10 cellular contexts compared by ENCODE assay signal in genomic region chr6:156279306-156279969, GRCh38.
DNase-seq lines count a peak whose midpoint lies in the region; ATAC-seq and TF ChIP-seq lines count a peak whose summit lies in the region.
"Had no signal": no experiment of that assay in that cellular context is flagged by ENCODE, and none has a peak within 500 bp of the region (broad histone marks: within the 10 kb centered on the region; RNA-seq: fewer than 3 reads in every experiment).

No MANE protein-coding gene starts in this region.

- H2AFZ ChIP-seq in mesenchymal stem cell (ENCODE audit: low read depth, low read length): no peak overlapping the region

- H4K8ac ChIP-seq in mesenchymal stem cell (ENCODE audit: low read length): no peak overlapping the region

- peak; percentile 4 for DNase-seq in NCI-H1092 (lab: John Stamatoyannopoulos, UW)
- peak; percentile 1 for DNase-seq in mesenchymal stem cell
- no peak for DNase-seq in ascending aorta (ENCODE audit: low spot score in 2 of 2)
- DNase-seq in erythroblast (lab: John Stamatoyannopoulos, UW): no peak
- no peak for DNase-seq in amniotic stem cell (lab: John Stamatoyannopoulos, UW)
- no peak for DNase-seq in activated CD4-positive, alpha-beta memory T cell treated with anti-CD3 and anti-CD28 coated beads for 36 hours
- DNase-seq: foreskin fibroblast, upper lobe of left lung had no signal

- H3K4me2 ChIP-seq in mesenchymal stem cell (ENCODE audit: low read length, poor library complexity, severe bottlenecking): no peak overlapping the region

- no peak overlapping the region for H3K4me3 ChIP-seq in mesenchymal stem cell (ENCODE audit: insufficient read depth in 1 of 2, low read depth in 1 of 2, low read length in 2 of 2)
- H3K4me3 ChIP-seq in ascending aorta: no peak overlapping the region
- H3K4me3 ChIP-seq: upper lobe of left lung had no signal

- H4K91ac ChIP-seq in mesenchymal stem cell (ENCODE audit: low read length): no peak overlapping the region

- H3K4me1 ChIP-seq in mesenchymal stem cell (ENCODE audit: control insufficient read depth, insufficient read depth, low read depth, low read length) (no peaks in the 10 kb centered on the region), ascending aorta (no peaks in the 10 kb centered on the region)
- H3K4me1 ChIP-seq: upper lobe of left lung had no signal

- H3K18ac ChIP-seq in mesenchymal stem cell (ENCODE audit: low read depth in 1 of 2, low read length in 2 of 2): no peak overlapping the region

- TF ChIP-seq POLR2A in erythroblast (IDR thresholded peaks at IDR 0.05; ENCODE audit: low read length): no peak

- no peak overlapping the region for H3K27ac ChIP-seq in mesenchymal stem cell (ENCODE audit: low read length, poor library complexity, severe bottlenecking)
- H3K27ac ChIP-seq in ascending aorta: no peak overlapping the region

- H3K4ac ChIP-seq in mesenchymal stem cell (ENCODE audit: low read depth in 1 of 2, low read length in 2 of 2): no peak overlapping the region

- no peak overlapping the region for H2BK15ac ChIP-seq in mesenchymal stem cell (ENCODE audit: low read depth, poor library complexity, severe bottlenecking)

- H2BK5ac ChIP-seq in mesenchymal stem cell (ENCODE audit: low read depth, low read length, poor library complexity, severe bottlenecking): no peak overlapping the region

- no peak overlapping the region for H3K9ac ChIP-seq in mesenchymal stem cell (ENCODE audit: low read length)

- peaks cover 9% of the 10 kb centered on the region for H3K9me3 Mint-ChIP-seq in activated CD4-positive, alpha-beta memory T cell treated with anti-CD3 and anti-CD28 coated beads for 36 hours

- H3K36me3 ChIP-seq in mesenchymal stem cell (ENCODE audit: control insufficient read depth in 1 of 2, insufficient read depth in 2 of 2, low read depth in 1 of 2, low read length in 2 of 2) (no peaks in the 10 kb centered on the region), ascending aorta (no peaks in the 10 kb centered on the region)
- H3K36me3 ChIP-seq: upper lobe of left lung had no signal

- POLR2A ChIA-PET in activated CD4-positive, alpha-beta memory T cell treated with anti-CD3 and anti-CD28 coated beads for 36 hours (lab: Charles Lee): no interaction called here

- H3K23ac ChIP-seq in mesenchymal stem cell (ENCODE audit: low read length in 2 of 2): no peak overlapping the region

- H2AK5ac ChIP-seq in mesenchymal stem cell (ENCODE audit: low read length, severe bottlenecking): no peak overlapping the region

- no peak overlapping the region for H3K27ac Mint-ChIP-seq in activated CD4-positive, alpha-beta memory T cell treated with anti-CD3 and anti-CD28 coated beads for 36 hours

- H2BK12ac ChIP-seq in mesenchymal stem cell (ENCODE audit: low read length in 2 of 2): no peak overlapping the region

- H3K4me1 Mint-ChIP-seq in activated CD4-positive, alpha-beta memory T cell treated with anti-CD3 and anti-CD28 coated beads for 36 hours (ENCODE audit: low read depth): no peaks in the 10 kb centered on the region

- no peak overlapping the region for H3K14ac ChIP-seq in mesenchymal stem cell (ENCODE audit: low read length in 2 of 2)

- H3K9me3 ChIP-seq in mesenchymal stem cell (ENCODE audit: control insufficient read depth, low read length): peaks cover 11% of the 10 kb centered on the region
- no peaks in the 10 kb centered on the region for H3K9me3 ChIP-seq in ascending aorta
- H3K9me3 ChIP-seq: upper lobe of left lung had no signal

- H3K4me3 Mint-ChIP-seq in activated CD4-positive, alpha-beta memory T cell treated with anti-CD3 and anti-CD28 coated beads for 36 hours: no peak overlapping the region

- no peak for TF ChIP-seq CTCF in ascending aorta (IDR thresholded peaks at IDR 0.05)

- CTCF ChIA-PET in activated CD4-positive, alpha-beta memory T cell treated with anti-CD3 and anti-CD28 coated beads for 36 hours (lab: Charles Lee): no interaction called here

- intact Hi-C loops in ascending aorta (cut with DNase I): no loop called here
- intact Hi-C loops in activated CD4-positive, alpha-beta memory T cell treated with anti-CD3 and anti-CD28 coated beads for 36 hours (cut with micrococcal nuclease): no loop called here

- no peak overlapping the region for H2BK120ac ChIP-seq in mesenchymal stem cell (ENCODE audit: low read depth, low read length)

- ATAC-seq in GM18907 (IDR thresholded peaks at IDR 0.05; ENCODE audit: unreplicated experiment) (peak; percentile 68), HG02610 (IDR thresholded peaks at IDR 0.05; ENCODE audit: unreplicated experiment) (peak; percentile 61)

- H3K36me3 Mint-ChIP-seq in activated CD4-positive, alpha-beta memory T cell treated with anti-CD3 and anti-CD28 coated beads for 36 hours: peaks cover 5% of the 10 kb centered on the region

- 67% methylated on average over 2 of the region's 3 CpGs for WGBS in mesenchymal stem cell

- H3K27me3 ChIP-seq in mesenchymal stem cell (ENCODE audit: control insufficient read depth in 1 of 2, insufficient read depth in 1 of 2, low read length in 2 of 2): no peaks in the 10 kb centered on the region
- no peaks in the 10 kb centered on the region for H3K27me3 ChIP-seq in ascending aorta
- H3K27me3 ChIP-seq: upper lobe of left lung had no signal

- H3K27me3 Mint-ChIP-seq in activated CD4-positive, alpha-beta memory T cell treated with anti-CD3 and anti-CD28 coated beads for 36 hours: peaks cover 2% of the 10 kb centered on the region

- no peaks in the 10 kb centered on the region for H3K79me1 ChIP-seq in mesenchymal stem cell (replicated peaks; ENCODE audit: low read length, poor library complexity, severe bottlenecking)

Comparison
In these comparisons a context has a peak if more than half of its experiments do, and no peak if none do; other contexts are left out.
1. DNase-seq: peak in NCI-H1092 (single experiment) and mesenchymal stem cell (single experiment); none in ascending aorta (0 of 2), erythroblast (0 of 2), amniotic stem cell (single experiment) and activated CD4-positive, alpha-beta memory T cell treated with anti-CD3 and anti-CD28 coated beads for 36 hours (single experiment).